In genomic region chr3:151558621-151559020, GRCh38 we compare ENCODE assay signal across 14 cellular contexts.
DNase-seq lines count a peak whose midpoint lies in the region; TF ChIP-seq lines count a peak whose summit lies in the region.
"Had no signal": no experiment of that assay in that cellular context is flagged by ENCODE, and none has a peak within 500 bp of the region (broad histone marks: within the 10 kb centered on the region; RNA-seq: fewer than 3 reads in every experiment).

No MANE protein-coding gene starts in this region.

- no peaks in the 10 kb centered on the region for H3K27me3 Mint-ChIP-seq in chondrocyte (ENCODE audit: low read depth)
- no peaks in the 10 kb centered on the region for H3K27me3 Mint-ChIP-seq in immature natural killer cell (ENCODE audit: low read depth in 3 of 3)
- no peaks in the 10 kb centered on the region for H3K27me3 Mint-ChIP-seq in activated naive CD4-positive, alpha-beta T cell treated with anti-CD3 and anti-CD28 coated beads, Interleukin-2, amount 10 ng/mL, durations not matched to agents 7 days and 5 days

- H3K4me1 Mint-ChIP-seq in chondrocyte (ENCODE audit: low read depth) (peaks cover 17% of the 10 kb centered on the region), immature natural killer cell (no peaks in the 10 kb centered on the region)
- H3K4me1 Mint-ChIP-seq in activated naive CD4-positive, alpha-beta T cell treated with anti-CD3 and anti-CD28 coated beads, Interleukin-2, amount 10 ng/mL, durations not matched to agents 7 days and 5 days, result no peaks in the 10 kb centered on the region

- no peaks in the 10 kb centered on the region for H3K9me3 Mint-ChIP-seq in chondrocyte (ENCODE audit: low read depth)
- H3K9me3 Mint-ChIP-seq in immature natural killer cell, result no peaks in the 10 kb centered on the region
- no peaks in the 10 kb centered on the region for H3K9me3 Mint-ChIP-seq in activated naive CD4-positive, alpha-beta T cell treated with anti-CD3 and anti-CD28 coated beads, Interleukin-2, amount 10 ng/mL, durations not matched to agents 7 days and 5 days

- no peak overlapping the region for H3K4me3 ChIP-seq in fibroblast of the aortic adventitia (ENCODE audit: low read depth, low read length)

- no peaks in the 10 kb centered on the region for H3K36me3 Mint-ChIP-seq in chondrocyte (ENCODE audit: low read depth)
- no peaks in the 10 kb centered on the region for H3K36me3 Mint-ChIP-seq in immature natural killer cell
- no peaks in the 10 kb centered on the region for H3K36me3 Mint-ChIP-seq in activated naive CD4-positive, alpha-beta T cell treated with anti-CD3 and anti-CD28 coated beads, Interleukin-2, amount 10 ng/mL, durations not matched to agents 7 days and 5 days

- H3K4me3 Mint-ChIP-seq in chondrocyte (ENCODE audit: unreplicated experiment) (no peak overlapping the region), immature natural killer cell (no peak overlapping the region)
- no peak overlapping the region for H3K4me3 Mint-ChIP-seq in activated naive CD4-positive, alpha-beta T cell treated with anti-CD3 and anti-CD28 coated beads, Interleukin-2, amount 10 ng/mL, durations not matched to agents 7 days and 5 days

- H3K27ac Mint-ChIP-seq in chondrocyte (ENCODE audit: unreplicated experiment) (peak overlapping the region; percentile 53), immature natural killer cell (no peak overlapping the region)
- H3K27ac Mint-ChIP-seq in activated naive CD4-positive, alpha-beta T cell treated with anti-CD3 and anti-CD28 coated beads, Interleukin-2, amount 10 ng/mL, durations not matched to agents 7 days and 5 days, result no peak overlapping the region

- CTCF ChIA-PET in activated naive CD4-positive, alpha-beta T cell treated with anti-CD3 and anti-CD28 coated beads, Interleukin-2, amount 10 ng/mL, durations not matched to agents 7 days and 5 days (lab: Charles Lee), result no interaction called here

- DNase-seq in AG20443 (ENCODE audit: low spot score), result peak; percentile 28
- DNase-seq in chondrocyte (ENCODE audit: low spot score), result no peak
- DNase-seq in fibroblast of the aortic adventitia (ENCODE audit: low read depth), result peak; percentile 98
- DNase-seq in stromal cell of bone marrow (ENCODE audit: low read depth), result peak; percentile 95
- no peak for DNase-seq in immature natural killer cell
- no peak for DNase-seq in NCI-H1048 (lab: John Stamatoyannopoulos, UW)
- DNase-seq in activated naive CD4-positive, alpha-beta T cell treated with anti-CD3 and anti-CD28 coated beads, Interleukin-2, amount 10 ng/mL, durations not matched to agents 7 days and 5 days, result no peak
- DNase-seq in LoVo (ENCODE audit: low spot score), result no peak
- DNase-seq: GDM1, KBM-7, NCI-H1436 treated with DMSO at 0.1 percent for 48 hours, NCI-H2081, NCI-H510A treated with DMSO at 0.1 percent for 48 hours, NCI-H82 had no signal

- no peak for TF ChIP-seq CTCF in chondrocyte (IDR thresholded peaks at IDR 0.05)
- TF ChIP-seq CTCF in fibroblast of the aortic adventitia (IDR thresholded peaks at IDR 0.05; ENCODE audit: insufficient read depth, low read length), result no peak

Comparison
In these comparisons a context has a peak if more than half of its experiments do, and no peak if none do; other contexts are left out.
1. DNase-seq: peak in AG20443 (single experiment), fibroblast of the aortic adventitia (single experiment) and stromal cell of bone marrow (single experiment); none in chondrocyte (single experiment), immature natural killer cell (0 of 3), NCI-H1048 (single experiment), activated naive CD4-positive, alpha-beta T cell treated with anti-CD3 and anti-CD28 coated beads, Interleukin-2, amount 10 ng/mL, durations not matched to agents 7 days and 5 days (single experiment) and LoVo (single experiment).